9 cellular contexts compared by ENCODE assay signal in the genomic region with DNA sequence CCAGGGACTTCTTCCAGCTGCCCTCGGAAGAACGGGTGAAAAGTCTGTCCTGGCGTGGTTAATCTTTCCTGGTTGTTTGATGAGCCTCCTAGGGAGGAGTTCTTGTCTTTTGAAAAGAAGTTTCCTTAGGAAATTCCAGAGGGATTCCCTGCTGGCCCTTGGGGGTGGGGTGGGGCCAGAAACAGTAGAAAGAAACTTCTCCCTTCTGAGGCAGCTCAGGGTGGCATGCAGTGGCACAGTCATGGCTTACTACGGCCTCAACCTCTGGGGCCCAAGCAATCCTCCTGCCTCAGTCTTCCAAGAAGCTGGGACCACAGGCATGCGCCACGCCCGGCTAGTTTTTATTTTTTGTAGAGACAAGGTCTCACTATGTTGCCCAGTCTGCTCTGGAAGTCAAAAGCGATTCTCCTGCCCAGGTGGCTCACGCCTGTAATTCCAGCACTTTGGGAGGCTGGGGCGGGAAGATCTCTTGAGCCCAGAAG. TPM values are rescaled to one million over a fixed set of nuclear protein-coding genes. Genes with fewer than 3 reads are reported as not detected.
DNase-seq lines count a peak whose midpoint lies in the region; ATAC-seq and TF ChIP-seq lines count a peak whose summit lies in the region.
"Had no signal": no experiment of that assay in that cellular context is flagged by ENCODE, and none has a peak within 500 bp of the region (broad histone marks: within the 10 kb centered on the region; RNA-seq: fewer than 3 reads in every experiment).

No MANE protein-coding gene starts in this region.

- no peak for TF ChIP-seq CTCF in HFFc6 (IDR thresholded peaks at IDR 0.05)
- no peak for TF ChIP-seq CTCF in astrocyte of the cerebellum (IDR thresholded peaks at IDR 0.05; ENCODE audit: low read depth, low read length, missing control alignments)
- TF ChIP-seq CTCF in lower lobe of right lung (IDR thresholded peaks at IDR 0.05): no peak

- peak overlapping the region; percentile 25 for H2AFZ ChIP-seq in ACC112 (ENCODE audit: low read length, unreplicated experiment)

- H3K27me3 ChIP-seq in ACC112 (ENCODE audit: insufficient read depth, low read length) (no peaks in the 10 kb centered on the region), lower lobe of right lung (ENCODE audit: low read depth) (no peaks in the 10 kb centered on the region)

- H3K36me3 Mint-ChIP-seq in HFFc6 (ENCODE audit: low read depth): peaks cover 28% of the 10 kb centered on the region

- peaks cover 4% of the 10 kb centered on the region for H3K4me1 ChIP-seq in ACC112 (ENCODE audit: control insufficient read depth, insufficient read depth, low read length, unreplicated experiment)
- peaks cover 19% of the 10 kb centered on the region for H3K4me1 ChIP-seq in lower lobe of right lung

- H3K9me3 ChIP-seq in lower lobe of right lung: no peaks in the 10 kb centered on the region

- DNase-seq in HFFc6 (no peak), astrocyte of the cerebellum (ENCODE audit: low read depth) (no peak), lower lobe of right lung (no peak), putamen (ENCODE audit: low spot score) (no peak)

- intact Hi-C loops in lower lobe of right lung (cut with DNase I): no loop called here

- H3K27ac ChIP-seq in ACC112 (ENCODE audit: low read depth, low read length) (no peak overlapping the region), lower lobe of right lung (no peak overlapping the region)

- H3K27ac Mint-ChIP-seq in HFFc6: peak overlapping the region; percentile 80

- peaks cover 12% of the 10 kb centered on the region for H3K9me3 Mint-ChIP-seq in HFFc6

- H3K36me3 ChIP-seq in ACC112 (ENCODE audit: insufficient read depth, low read length): peaks cover 11% of the 10 kb centered on the region
- peaks cover 21% of the 10 kb centered on the region for H3K36me3 ChIP-seq in lower lobe of right lung

- H3K4me1 Mint-ChIP-seq in HFFc6 (ENCODE audit: low read depth): peaks cover 14% of the 10 kb centered on the region

- H3K4me3 ChIP-seq in ACC112 (ENCODE audit: low read depth, low read length): peak overlapping the region; percentile 81
- peak overlapping the region; percentile 94 for H3K4me3 ChIP-seq in astrocyte of the cerebellum (ENCODE audit: low read depth, low read length)
- H3K4me3 ChIP-seq in lower lobe of right lung: peak overlapping the region; percentile 94

- no peaks in the 10 kb centered on the region; the same call in none of the 2 replicates for H3K27me3 Mint-ChIP-seq in HFFc6 (ENCODE audit: insufficient read depth)

- no peak for ATAC-seq in lower lobe of right lung
- ATAC-seq in GM19463 (IDR thresholded peaks at IDR 0.05; ENCODE audit: unreplicated experiment): no peak
- ATAC-seq in GM19328 (IDR thresholded peaks at IDR 0.05; ENCODE audit: unreplicated experiment): no peak
- no peak for ATAC-seq in GM18861 (IDR thresholded peaks at IDR 0.05; ENCODE audit: unreplicated experiment)

- H3K4me3 Mint-ChIP-seq in HFFc6: peak overlapping the region; percentile 87

- peaks cover 19% of the 10 kb centered on the region for H3K79me2 ChIP-seq in ACC112 (ENCODE audit: control insufficient read depth, insufficient read depth, low read length, unreplicated experiment)

- in situ Hi-C loops in astrocyte of the cerebellum (cut with HindIII; ENCODE audit: low sequenced_read_pairs): no loop called here

RNA-seq across cellular contexts. Expression of gene ZNF101, which starts 1.5 kb away (rescaled TPM):
- total RNA-seq in HFFc6 (2021; fragmentation: NEBNext Ultra II Directional; extraction: Animal tissue kit (Norgen Biotek cat#: 25700)): 1 to 10 TPM; 6.8 to 8.5 (median 7.2) TPM
- total RNA-seq in lower lobe of right lung: 13.1 TPM

RNA-seq across cellular contexts. Expression of gene ATP13A1, which starts 6.6 kb away (rescaled TPM):
- total RNA-seq in HFFc6 (2021; fragmentation: NEBNext Ultra II Directional; extraction: Animal tissue kit (Norgen Biotek cat#: 25700)): 10 to 100 TPM; 56.5 to 76.3 (median 61.3) TPM
- total RNA-seq in lower lobe of right lung: 71.9 TPM

RNA-seq across cellular contexts. Expression of gene GMIP, which starts 26.7 kb away (rescaled TPM):
- 10 to 100 TPM; 11.5 to 16.7 (median 13.9) TPM for total RNA-seq in HFFc6 (2021; fragmentation: NEBNext Ultra II Directional; extraction: Animal tissue kit (Norgen Biotek cat#: 25700))
- total RNA-seq in lower lobe of right lung: 54.4 TPM

RNA-seq across cellular contexts. Expression of gene LPAR2, which starts 42.1 kb away (rescaled TPM):
- 1 to 10 TPM; 2.6 to 4.2 (median 3.2) TPM for total RNA-seq in HFFc6 (2021; fragmentation: NEBNext Ultra II Directional; extraction: Animal tissue kit (Norgen Biotek cat#: 25700))
- total RNA-seq in lower lobe of right lung: 40.3 TPM

RNA-seq across cellular contexts. Expression of gene PBX4, which starts 51.6 kb away (rescaled TPM):
- total RNA-seq in HFFc6 (2021; fragmentation: NEBNext Ultra II Directional; extraction: Animal tissue kit (Norgen Biotek cat#: 25700)): under 1 TPM in 5 of 6 experiments, not detected in 1; 0.23 to 0.40 (median 0.30) TPM
- 3.7 TPM for total RNA-seq in lower lobe of right lung
- total RNA-seq: glomerular endothelial cell had no signal
